In genomic region chr12:12534975-12535374, GRCh38 we compare ENCODE assay signal across 19 cellular contexts. TPM values are rescaled to one million over a fixed set of nuclear protein-coding genes. Genes with fewer than 3 reads are reported as not detected.
A peak's percentile ranks its signal among the peaks of the same experiment; 100 is the strongest.
DNase-seq lines count a peak whose midpoint lies in the region; ATAC-seq and TF ChIP-seq lines count a peak whose summit lies in the region.
"Had no signal": no experiment of that assay in that cellular context is flagged by ENCODE, and none has a peak within 500 bp of the region (broad histone marks: within the 10 kb centered on the region; RNA-seq: fewer than 3 reads in every experiment).

No MANE protein-coding gene starts in this region.

- H3K4me1 Mint-ChIP-seq in activated naive CD4-positive, alpha-beta T cell treated with anti-CD3 and anti-CD28 coated beads, Interleukin-2, amount 50 U/mL, for 24 hours = peaks cover 37% of the 10 kb centered on the region

- ATAC-seq in gastrocnemius medialis (peak; percentile 60 to 64), HG03280 (IDR thresholded peaks at IDR 0.05; ENCODE audit: unreplicated experiment) (no peak), HG02610 (IDR thresholded peaks at IDR 0.05; ENCODE audit: unreplicated experiment) (no peak)
- ATAC-seq: foreskin keratinocyte, Panc1 had no signal

- peak overlapping the region; percentile 73 for H3K27ac Mint-ChIP-seq in activated naive CD4-positive, alpha-beta T cell treated with anti-CD3 and anti-CD28 coated beads, Interleukin-2, amount 50 U/mL, for 24 hours

- DNase-seq in activated naive CD4-positive, alpha-beta T cell (lab: John Stamatoyannopoulos, UW) = no peak
- DNase-seq in NCI-H1105 treated with DMSO at 0.1 percent for 48 hours (lab: John Stamatoyannopoulos, UW) (peak; percentile 50), cerebellum (ENCODE audit: low spot score) (peak; percentile 73), gastrocnemius medialis (peak; percentile 58 to 67), globus pallidus (ENCODE audit: low spot score) (no peak)
- DNase-seq: activated CD4-positive, alpha-beta T cell treated with anti-CD3 and anti-CD28 coated beads, Interleukin-2, amount 50 U/mL, for 1 hour; Calu3; foreskin keratinocyte; GF-D8; IMR-90; MM.1S; small intestine; stimulated activated CD4-positive, alpha-beta T cell treated with anti-CD3 and anti-CD28 coated beads, Interleukin-4, amount 100 ng/mL, for 24 hours had no signal

- intact Hi-C loops in gastrocnemius medialis (cut with DNase I; ENCODE audit: low total_unique reads) = loop anchor here (2.0 kb wide), 1 partner anchor 26 kb away; no protein-coding TSS in a partner anchor

- H3K4me3 Mint-ChIP-seq in activated naive CD4-positive, alpha-beta T cell treated with anti-CD3 and anti-CD28 coated beads, Interleukin-2, amount 50 U/mL, for 24 hours = peak overlapping the region; percentile 12

- H3K4me3 ChIP-seq in gastrocnemius medialis = no peak overlapping the region
- H3K4me3 ChIP-seq: ascending aorta, coronary artery had no signal

- no peaks in the 10 kb centered on the region for H3K9me3 Mint-ChIP-seq in activated naive CD4-positive, alpha-beta T cell treated with anti-CD3 and anti-CD28 coated beads, Interleukin-2, amount 50 U/mL, for 24 hours

- no peaks in the 10 kb centered on the region for H3K36me3 Mint-ChIP-seq in activated naive CD4-positive, alpha-beta T cell treated with anti-CD3 and anti-CD28 coated beads, Interleukin-2, amount 50 U/mL, for 24 hours

- peaks cover 65 to 73% of the 10 kb centered on the region in 2 donors for H3K4me1 ChIP-seq in gastrocnemius medialis

- TF ChIP-seq CTCF in gastrocnemius medialis (IDR thresholded peaks at IDR 0.05 in 4 of 5, conservative IDR thresholded peaks at IDR 0.05 in 1 of 5) = no peak

- peak overlapping the region; percentile 73 to 85 (median 82) for H3K27ac ChIP-seq in gastrocnemius medialis
- H3K27ac ChIP-seq: coronary artery, foreskin keratinocyte had no signal

- H3K9me3 ChIP-seq in gastrocnemius medialis = no peaks in the 10 kb centered on the region
- H3K9me3 ChIP-seq: ascending aorta had no signal

- no peaks in the 10 kb centered on the region for H3K27me3 Mint-ChIP-seq in activated naive CD4-positive, alpha-beta T cell treated with anti-CD3 and anti-CD28 coated beads, Interleukin-2, amount 50 U/mL, for 24 hours

- no peaks in the 10 kb centered on the region for H3K27me3 ChIP-seq in gastrocnemius medialis
- H3K27me3 ChIP-seq: ascending aorta, foreskin keratinocyte had no signal

- no peaks in the 10 kb centered on the region for H3K36me3 ChIP-seq in gastrocnemius medialis

- in situ Hi-C loops in gastrocnemius medialis (cut with MboI; ENCODE audit: low sequenced_read_pairs in 4 of 4) = no loop called here

- no peak for TF ChIP-seq POLR2A in gastrocnemius medialis (IDR thresholded peaks at IDR 0.05)

RNA-seq across cellular contexts. Expression of gene DUSP16, which starts 27.7 kb away (rescaled TPM):
- total RNA-seq in cerebellum (15.9 TPM), gastrocnemius medialis (10 to 100 TPM; 10.9 to 15.7 (median 13.3) TPM)

Comparison
In these comparisons a context has a peak if more than half of its experiments do, and no peak if none do; other contexts are left out.
1. DNase-seq: peak in NCI-H1105 treated with DMSO at 0.1 percent for 48 hours (single experiment), cerebellum (single experiment) and gastrocnemius medialis (2 of 2); none in activated naive CD4-positive, alpha-beta T cell (0 of 4) and globus pallidus (single experiment).
2. ATAC-seq: peak in gastrocnemius medialis (2 of 2); none in HG03280 (single experiment) and HG02610 (single experiment).